In genomic region chr20:31738729-31739549, GRCh38 we compare ENCODE assay signal across 1 cellular context.
TF ChIP-seq lines count a peak whose summit lies in the region.

A gene with protein sequence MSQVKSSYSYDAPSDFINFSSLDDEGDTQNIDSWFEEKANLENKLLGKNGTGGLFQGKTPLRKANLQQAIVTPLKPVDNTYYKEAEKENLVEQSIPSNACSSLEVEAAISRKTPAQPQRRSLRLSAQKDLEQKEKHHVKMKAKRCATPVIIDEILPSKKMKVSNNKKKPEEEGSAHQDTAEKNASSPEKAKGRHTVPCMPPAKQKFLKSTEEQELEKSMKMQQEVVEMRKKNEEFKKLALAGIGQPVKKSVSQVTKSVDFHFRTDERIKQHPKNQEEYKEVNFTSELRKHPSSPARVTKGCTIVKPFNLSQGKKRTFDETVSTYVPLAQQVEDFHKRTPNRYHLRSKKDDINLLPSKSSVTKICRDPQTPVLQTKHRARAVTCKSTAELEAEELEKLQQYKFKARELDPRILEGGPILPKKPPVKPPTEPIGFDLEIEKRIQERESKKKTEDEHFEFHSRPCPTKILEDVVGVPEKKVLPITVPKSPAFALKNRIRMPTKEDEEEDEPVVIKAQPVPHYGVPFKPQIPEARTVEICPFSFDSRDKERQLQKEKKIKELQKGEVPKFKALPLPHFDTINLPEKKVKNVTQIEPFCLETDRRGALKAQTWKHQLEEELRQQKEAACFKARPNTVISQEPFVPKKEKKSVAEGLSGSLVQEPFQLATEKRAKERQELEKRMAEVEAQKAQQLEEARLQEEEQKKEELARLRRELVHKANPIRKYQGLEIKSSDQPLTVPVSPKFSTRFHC (plus strand): TSS chr20:31739290. CDS start chr20:31757477, 18,187 bp downstream.

TF ChIP-seq in WTC11, 78 proteins besides CTCF, POLR2A, EP300 and RAD21 (continued from another document):
- TF ChIP-seq ARID4B (CRISPR knock-in tag; IDR thresholded peaks at IDR 0.05; ENCODE audit: borderline replicate concordance) (peak; percentile 46; the same call in 1 of the 2 replicates), OVOL2 (CRISPR knock-in tag; IDR thresholded peaks at IDR 0.05; ENCODE audit: borderline replicate concordance) (no peak)
- TF ChIP-seq, protein P1, sequence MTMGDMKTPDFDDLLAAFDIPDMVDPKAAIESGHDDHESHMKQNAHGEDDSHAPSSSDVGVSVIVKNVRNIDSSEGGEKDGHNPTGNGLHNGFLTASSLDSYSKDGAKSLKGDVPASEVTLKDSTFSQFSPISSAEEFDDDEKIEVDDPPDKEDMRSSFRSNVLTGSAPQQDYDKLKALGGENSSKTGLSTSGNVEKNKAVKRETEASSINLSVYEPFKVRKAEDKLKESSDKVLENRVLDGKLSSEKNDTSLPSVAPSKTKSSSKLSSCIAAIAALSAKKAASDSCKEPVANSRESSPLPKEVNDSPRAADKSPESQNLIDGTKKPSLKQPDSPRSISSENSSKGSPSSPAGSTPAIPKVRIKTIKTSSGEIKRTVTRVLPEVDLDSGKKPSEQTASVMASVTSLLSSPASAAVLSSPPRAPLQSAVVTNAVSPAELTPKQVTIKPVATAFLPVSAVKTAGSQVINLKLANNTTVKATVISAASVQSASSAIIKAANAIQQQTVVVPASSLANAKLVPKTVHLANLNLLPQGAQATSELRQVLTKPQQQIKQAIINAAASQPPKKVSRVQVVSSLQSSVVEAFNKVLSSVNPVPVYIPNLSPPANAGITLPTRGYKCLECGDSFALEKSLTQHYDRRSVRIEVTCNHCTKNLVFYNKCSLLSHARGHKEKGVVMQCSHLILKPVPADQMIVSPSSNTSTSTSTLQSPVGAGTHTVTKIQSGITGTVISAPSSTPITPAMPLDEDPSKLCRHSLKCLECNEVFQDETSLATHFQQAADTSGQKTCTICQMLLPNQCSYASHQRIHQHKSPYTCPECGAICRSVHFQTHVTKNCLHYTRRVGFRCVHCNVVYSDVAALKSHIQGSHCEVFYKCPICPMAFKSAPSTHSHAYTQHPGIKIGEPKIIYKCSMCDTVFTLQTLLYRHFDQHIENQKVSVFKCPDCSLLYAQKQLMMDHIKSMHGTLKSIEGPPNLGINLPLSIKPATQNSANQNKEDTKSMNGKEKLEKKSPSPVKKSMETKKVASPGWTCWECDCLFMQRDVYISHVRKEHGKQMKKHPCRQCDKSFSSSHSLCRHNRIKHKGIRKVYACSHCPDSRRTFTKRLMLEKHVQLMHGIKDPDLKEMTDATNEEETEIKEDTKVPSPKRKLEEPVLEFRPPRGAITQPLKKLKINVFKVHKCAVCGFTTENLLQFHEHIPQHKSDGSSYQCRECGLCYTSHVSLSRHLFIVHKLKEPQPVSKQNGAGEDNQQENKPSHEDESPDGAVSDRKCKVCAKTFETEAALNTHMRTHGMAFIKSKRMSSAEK (CRISPR knock-in tag; IDR thresholded peaks at IDR 0.05; ENCODE audit: borderline replicate concordance) = no peak
